ENCODE assay signal across 8 cellular contexts in the genomic region with DNA sequence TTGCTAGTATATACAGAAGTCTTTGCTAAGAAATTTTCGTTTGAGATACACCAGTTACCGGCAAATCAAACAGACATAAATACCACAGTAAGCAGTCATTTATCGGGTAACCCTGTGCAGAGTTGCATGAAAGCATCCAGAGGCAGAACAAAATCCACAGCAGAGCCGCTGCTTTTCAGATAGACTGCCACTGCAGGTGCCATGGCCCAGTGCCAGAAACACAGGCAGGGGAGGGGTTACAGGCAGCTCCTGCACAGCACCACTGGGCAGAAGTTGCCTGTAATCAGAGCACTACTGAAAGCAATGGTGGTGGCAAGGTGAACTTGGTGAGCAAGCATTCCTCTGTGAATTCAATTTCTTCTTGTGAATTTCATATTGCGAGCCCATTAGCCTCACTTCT.
DNase-seq lines count a peak whose midpoint lies in the region; ATAC-seq and TF ChIP-seq lines count a peak whose summit lies in the region.

No MANE protein-coding gene starts in this region.

- no peak for TF ChIP-seq POLR2A in lower leg skin (IDR thresholded peaks at IDR 0.05)

- H3K4me1 Mint-ChIP-seq in activated naive CD8-positive, alpha-beta T cell treated with anti-CD3 and anti-CD28 coated beads, Interleukin-2, amount 50 U/mL, for 24 hours: peaks cover 5% of the 10 kb centered on the region

- no peaks in the 10 kb centered on the region for H3K9me3 Mint-ChIP-seq in activated naive CD8-positive, alpha-beta T cell treated with anti-CD3 and anti-CD28 coated beads, Interleukin-2, amount 50 U/mL, for 24 hours

- DNase-seq in DMS53 treated with DMSO at 0.1 percent for 48 hours (lab: John Stamatoyannopoulos, UW; ENCODE audit: unreplicated experiment) (peak; percentile 59), NCI-H128 (lab: John Stamatoyannopoulos, UW; ENCODE audit: unreplicated experiment) (peak; percentile 76), posterior cingulate gyrus (peak in 9 of 10 donors; percentile 24 to 91 (median 47)), lower leg skin (ENCODE audit: low spot score in 2 of 2) (no peak)
- DNase-seq in activated naive CD8-positive, alpha-beta T cell treated with anti-CD3 and anti-CD28 coated beads, Interleukin-2, amount 50 U/mL, for 24 hours: peak; percentile 9

- intact Hi-C loops in posterior cingulate gyrus (cut with DNase I): no loop called here
- intact Hi-C loops in lower leg skin (cut with DNase I; ENCODE audit: low total_unique reads): no loop called here

- no peak for TF ChIP-seq CTCF in lower leg skin (IDR thresholded peaks at IDR 0.05)

- WGBS in lower leg skin, 2 donors: 60 to 74% methylated on average over 5 of the region's 5 CpGs

- H3K27ac Mint-ChIP-seq in activated naive CD8-positive, alpha-beta T cell treated with anti-CD3 and anti-CD28 coated beads, Interleukin-2, amount 50 U/mL, for 24 hours: no peak overlapping the region

- peaks cover 26% of the 10 kb centered on the region for H3K36me3 Mint-ChIP-seq in activated naive CD8-positive, alpha-beta T cell treated with anti-CD3 and anti-CD28 coated beads, Interleukin-2, amount 50 U/mL, for 24 hours (ENCODE audit: low read depth)

- H3K4me3 ChIP-seq in lower leg skin (ENCODE audit: low read depth, poor library complexity, severe bottlenecking): no peak overlapping the region

- H3K4me3 Mint-ChIP-seq in activated naive CD8-positive, alpha-beta T cell treated with anti-CD3 and anti-CD28 coated beads, Interleukin-2, amount 50 U/mL, for 24 hours: no peak overlapping the region

- ATAC-seq in GM21423 (IDR thresholded peaks at IDR 0.05; ENCODE audit: unreplicated experiment) (peak; percentile 84), HG03442 (IDR thresholded peaks at IDR 0.05; ENCODE audit: unreplicated experiment) (no peak), HG03521 (IDR thresholded peaks at IDR 0.05; ENCODE audit: unreplicated experiment) (no peak)
- no peak for ATAC-seq in activated naive CD8-positive, alpha-beta T cell treated with anti-CD3 and anti-CD28 coated beads, Interleukin-2, amount 50 U/mL, for 24 hours

- no peaks in the 10 kb centered on the region for H3K27me3 Mint-ChIP-seq in activated naive CD8-positive, alpha-beta T cell treated with anti-CD3 and anti-CD28 coated beads, Interleukin-2, amount 50 U/mL, for 24 hours

Comparison
In these comparisons a context has a peak if more than half of its experiments do, and no peak if none do; other contexts are left out.
1. DNase-seq: peak in DMS53 treated with DMSO at 0.1 percent for 48 hours (single experiment), NCI-H128 (single experiment), activated naive CD8-positive, alpha-beta T cell treated with anti-CD3 and anti-CD28 coated beads, Interleukin-2, amount 50 U/mL, for 24 hours (single experiment) and posterior cingulate gyrus (9 of 10); none in lower leg skin (0 of 2).